Comparison of ENCODE assay signal across 8 cellular contexts in genomic region chr5:150625164-150625535, GRCh38. TPM values are rescaled to one million over a fixed set of nuclear protein-coding genes. Genes with fewer than 3 reads are reported as not detected.
A peak's percentile ranks its signal among the peaks of the same experiment; 100 is the strongest.
DNase-seq lines count a peak whose midpoint lies in the region; ATAC-seq and TF ChIP-seq lines count a peak whose summit lies in the region.

No MANE protein-coding gene starts in this region.

- H3K4me3 ChIP-seq in Karpas-422 (ENCODE audit: low read length) (peak overlapping the region; percentile 44; the same call in 1 of the 2 replicates), duodenal mucosa (ENCODE audit: low read depth in 1 of 2, low read length in 2 of 2) (peak overlapping the region; percentile 71 to 82), thyroid gland (replicated peaks in 1 of 3) (peak overlapping the region; percentile 11 to 81 (median 48))

- WGBS in thyroid gland, 2 donors: 0 to 20% methylated on average over 3 to 5 of the region's 19 CpGs

- no peaks in the 10 kb centered on the region for H3K9me3 Mint-ChIP-seq in memory B cell
- H3K9me3 Mint-ChIP-seq in CD4-positive, alpha-beta T cell: no peaks in the 10 kb centered on the region

- no peaks in the 10 kb centered on the region for H3K79me2 ChIP-seq in Karpas-422 (ENCODE audit: low read length)

- H3K27ac Mint-ChIP-seq in memory B cell: peak overlapping the region; percentile 85
- no peak overlapping the region for H3K27ac Mint-ChIP-seq in CD4-positive, alpha-beta T cell

- no peak overlapping the region for H3K27ac ChIP-seq in Karpas-422 (ENCODE audit: low read length)
- H3K27ac ChIP-seq in duodenal mucosa (ENCODE audit: low read depth, low read length): peak overlapping the region; percentile 82
- peak overlapping the region; percentile 83 to 95 (median 88) for H3K27ac ChIP-seq in thyroid gland
- no peak overlapping the region for H3K27ac ChIP-seq in CD4-positive, alpha-beta T cell (ENCODE audit: low read depth, low read length)

- no peak overlapping the region for H3K9ac ChIP-seq in Karpas-422 (ENCODE audit: low read length)
- H3K9ac ChIP-seq in duodenal mucosa (ENCODE audit: low read depth in 1 of 2, low read length in 2 of 2): peak overlapping the region; percentile 76 to 77

- H3K9me2 ChIP-seq in Karpas-422 (replicated peaks; ENCODE audit: insufficient read depth, low read length): no peaks in the 10 kb centered on the region

- intact Hi-C loops in thyroid gland (cut with DNase I): no loop called here
- intact Hi-C loops in CD4-positive, alpha-beta T cell (cut with DNase I, micrococcal nuclease): no loop called here

- H3K27me3 ChIP-seq in Karpas-422 (ENCODE audit: low read length): no peaks in the 10 kb centered on the region
- no peaks in the 10 kb centered on the region for H3K27me3 ChIP-seq in duodenal mucosa (ENCODE audit: control insufficient read depth in 1 of 2, insufficient read depth in 2 of 2, low read length in 2 of 2)
- no peaks in the 10 kb centered on the region for H3K27me3 ChIP-seq in thyroid gland
- H3K27me3 ChIP-seq in CD4-positive, alpha-beta T cell (ENCODE audit: control insufficient read depth, insufficient read depth, low read length): no peaks in the 10 kb centered on the region

- peaks cover 44% of the 10 kb centered on the region for H3K4me1 Mint-ChIP-seq in memory B cell
- peaks cover 29% of the 10 kb centered on the region for H3K4me1 Mint-ChIP-seq in CD4-positive, alpha-beta T cell (ENCODE audit: low read depth)

- CTCF ChIA-PET in CD4-positive, alpha-beta T cell (lab: Charles Lee): no interaction called here

- no peak for TF ChIP-seq CTCF in thyroid gland (IDR thresholded peaks at IDR 0.05)
- TF ChIP-seq CTCF in CD4-positive, alpha-beta T cell (IDR thresholded peaks at IDR 0.05): no peak
- no peak for TF ChIP-seq CTCF in GM13977 (IDR thresholded peaks at IDR 0.05; ENCODE audit: extremely low read depth, insufficient read depth, missing control alignments)

- peaks cover 31% of the 10 kb centered on the region for H3K4me1 ChIP-seq in Karpas-422 (ENCODE audit: low read length)
- peaks cover 40 to 41% of the 10 kb centered on the region in 2 donors for H3K4me1 ChIP-seq in duodenal mucosa (ENCODE audit: control insufficient read depth in 1 of 2, insufficient read depth in 2 of 2, low read length in 2 of 2)
- peaks cover 5 to 50% of the 10 kb centered on the region in 2 donors for H3K4me1 ChIP-seq in thyroid gland

- no peak overlapping the region for H2AFZ ChIP-seq in Karpas-422 (ENCODE audit: low read length)

- H3K4me2 ChIP-seq in Karpas-422 (ENCODE audit: low read depth, low read length, poor library complexity, severe bottlenecking): peak overlapping the region; percentile 40

- POLR2A ChIA-PET in CD4-positive, alpha-beta T cell (lab: Charles Lee): no interaction called here

- ATAC-seq in memory B cell (ENCODE audit: low read depth) (no peak), GM18505 (IDR thresholded peaks at IDR 0.05; ENCODE audit: unreplicated experiment) (no peak)
- ATAC-seq in CD4-positive, alpha-beta T cell (ENCODE audit: poor library complexity): no peak

- DNase-seq in Karpas-422 (no peak), memory B cell (ENCODE audit: low spot score in 2 of 2) (peak in 1 of 2 donors; percentile 22), thyroid gland (peak; percentile 51 to 61), MV-4-11 (lab: John Stamatoyannopoulos, UW) (no peak), GM13977 (ENCODE audit: low spot score) (no peak)
- DNase-seq in CD4-positive, alpha-beta T cell: no peak

- H3K4me3 Mint-ChIP-seq in memory B cell: peak overlapping the region; percentile 95
- H3K4me3 Mint-ChIP-seq in CD4-positive, alpha-beta T cell: no peak overlapping the region

- peaks cover 2% of the 10 kb centered on the region for H3K36me3 Mint-ChIP-seq in memory B cell
- H3K36me3 Mint-ChIP-seq in CD4-positive, alpha-beta T cell (ENCODE audit: low read depth): no peaks in the 10 kb centered on the region

- in situ Hi-C loops in GM13977 (cut with MboI; ENCODE audit: low pct_unique_long_range_greater_than_20kb, low sequenced_read_pairs, unreplicated experiment): no loop called here

- no peaks in the 10 kb centered on the region for H3K27me3 Mint-ChIP-seq in memory B cell
- H3K27me3 Mint-ChIP-seq in CD4-positive, alpha-beta T cell: peaks cover 14% of the 10 kb centered on the region

- TF ChIP-seq POLR2A in thyroid gland (IDR thresholded peaks at IDR 0.05) (no peak), GM18505 (IDR thresholded peaks at IDR 0.05; ENCODE audit: borderline replicate concordance, extremely low read depth, insufficient read depth, insufficient read length) (no peak)

- H3K36me3 ChIP-seq in Karpas-422 (ENCODE audit: insufficient read depth, low read length): no peaks in the 10 kb centered on the region
- H3K36me3 ChIP-seq in duodenal mucosa (ENCODE audit: control insufficient read depth in 1 of 2, insufficient read depth in 2 of 2, low read length in 2 of 2): peaks cover 0 to 23% of the 10 kb centered on the region in 2 donors
- no peaks in the 10 kb centered on the region for H3K36me3 ChIP-seq in thyroid gland

- H4K20me1 ChIP-seq in Karpas-422 (ENCODE audit: insufficient read depth, low read depth, low read length): no peaks in the 10 kb centered on the region

- H3K9me3 ChIP-seq in Karpas-422 (ENCODE audit: low read length): no peaks in the 10 kb centered on the region
- H3K9me3 ChIP-seq in duodenal mucosa (ENCODE audit: control insufficient read depth in 1 of 2, low read length in 2 of 2): no peaks in the 10 kb centered on the region
- no peaks in the 10 kb centered on the region for H3K9me3 ChIP-seq in thyroid gland
- H3K9me3 ChIP-seq in CD4-positive, alpha-beta T cell (ENCODE audit: control insufficient read depth, low read length): no peaks in the 10 kb centered on the region

RNA-seq across cellular contexts. Expression of gene SYNPO, which starts 15.3 kb away (rescaled TPM):
- total RNA-seq in Karpas-422 (2014; rRNA removed; shearing (Covaris generic); ENCODE audit: low replicate concordance): not detected in 2 replicates
- 10 to 100 TPM in 3 of 4 donors, 1 to 10 TPM in 1; 8.8 to 19.3 (median 14.1) TPM for total RNA-seq in thyroid gland
- total RNA-seq in CD4-positive, alpha-beta T cell: under 1 TPM; 0.06 to 0.14 TPM

RNA-seq across cellular contexts. Expression of gene MYOZ3, which starts 35.9 kb away (rescaled TPM):
- not detected in 2 replicates for total RNA-seq in Karpas-422 (2014; rRNA removed; shearing (Covaris generic); ENCODE audit: low replicate concordance)
- total RNA-seq in thyroid gland: under 1 TPM in 3 of 4 donors, not detected in 1; 0.11 to 0.29 (median 0.13) TPM
- not detected for total RNA-seq in CD4-positive, alpha-beta T cell

Comparison
In these comparisons a context has a peak if more than half of its experiments do, and no peak if none do; other contexts are left out.
1. DNase-seq: peak in thyroid gland (2 of 2); none in Karpas-422 (single experiment), MV-4-11 (single experiment), CD4-positive, alpha-beta T cell (0 of 10) and GM13977 (single experiment).
2. H3K27ac ChIP-seq: peak in duodenal mucosa (single experiment) and thyroid gland (3 of 3); none in Karpas-422 (single experiment) and CD4-positive, alpha-beta T cell (single experiment).
3. Peak in every context shown above with its lines, with median percentiles within 50 percentile points of each other: H3K4me3 ChIP-seq.